ENCODE assay signal across 7 cellular contexts in the genomic region with DNA sequence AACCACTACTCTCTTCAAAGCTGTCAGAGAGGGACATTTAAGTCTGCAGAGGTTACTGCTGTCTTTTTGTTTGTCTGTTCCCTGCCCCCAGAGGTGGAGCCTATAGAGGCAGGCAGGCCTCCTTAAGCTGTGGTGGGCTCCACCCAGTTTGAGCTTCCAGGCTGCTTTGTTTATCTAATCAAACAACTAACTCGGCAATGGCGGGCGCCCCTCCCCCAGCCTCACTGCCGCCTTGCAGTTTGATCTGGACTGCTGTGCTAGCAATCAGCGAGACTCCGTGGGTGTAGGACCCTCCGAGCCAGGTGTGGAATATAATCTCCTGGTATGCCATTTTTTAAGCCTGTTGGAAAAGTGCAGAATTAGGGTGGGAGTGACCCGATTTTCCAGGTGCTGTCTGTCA.
DNase-seq lines count a peak whose midpoint lies in the region; ATAC-seq and TF ChIP-seq lines count a peak whose summit lies in the region.
"Not testable (repeated sequence)": the region's sequence is repeated elsewhere in the genome, so short reads cannot be mapped to it uniquely, and the experiment has no call there.

No MANE protein-coding gene starts in this region.

- H3K4ac ChIP-seq in neuronal stem cell (ENCODE audit: low read length): not testable (repeated sequence)

- not testable (repeated sequence) for BruUV-seq in Caco-2 (replicated peaks; lab: Mats Ljungman, UMichigan)

- H4K8ac ChIP-seq in neuronal stem cell (ENCODE audit: low read depth, low read length): not testable (repeated sequence)

- H2BK15ac ChIP-seq in neuronal stem cell (ENCODE audit: low read length): not testable (repeated sequence)

- not testable (repeated sequence) for ATAC-seq in left lobe of liver

- H3K23ac ChIP-seq in neuronal stem cell (ENCODE audit: low read depth, low read length, poor library complexity): not testable (repeated sequence)

- peak overlapping the region; percentile 40 for H2AFZ ChIP-seq in neuronal stem cell (ENCODE audit: low read length)

- H3K4me3 ChIP-seq in Caco-2 (ENCODE audit: low read depth, low read length): peak overlapping the region; percentile 48
- H3K4me3 ChIP-seq in HUES6 (ENCODE audit: low read depth, low read length): peak overlapping the region; percentile 49; the same call in 1 of the 2 replicates
- not testable (repeated sequence) for H3K4me3 ChIP-seq in neuronal stem cell (ENCODE audit: low read length in 2 of 2)

- not testable (repeated sequence) for H3K4me1 ChIP-seq in Caco-2; HUES6 (ENCODE audit: control insufficient read depth, insufficient read depth, low read length); neuronal stem cell (ENCODE audit: control insufficient read depth in 2 of 2, insufficient read depth in 1 of 2, low read depth in 1 of 2, low read length in 2 of 2)

- intact Hi-C loops in Caco-2 (cut with micrococcal nuclease; ENCODE audit: unreplicated experiment): not testable (repeated sequence)

- not testable (repeated sequence) for H3K9me3 ChIP-seq in Caco-2; HUES6 (ENCODE audit: control insufficient read depth, insufficient read depth, low read depth, low read length); neuronal stem cell (replicated peaks in 1 of 2; ENCODE audit: control insufficient read depth in 2 of 2, insufficient read depth in 1 of 2, low read depth in 1 of 2, low read length in 2 of 2)

- H3K18ac ChIP-seq in neuronal stem cell (ENCODE audit: low read length): not testable (repeated sequence)

- H3K27me3 Mint-ChIP-seq in Caco-2 (ENCODE audit: insufficient read depth, unreplicated experiment); chondrocyte (ENCODE audit: low read depth): not testable (repeated sequence)
- peaks cover 50% of the 10 kb centered on the region for H3K27me3 Mint-ChIP-seq in mesothelial cell of epicardium (ENCODE audit: low read depth)

- H3K27ac ChIP-seq in HUES6 (ENCODE audit: low read depth, low read length); neuronal stem cell (replicated peaks; ENCODE audit: low read length): not testable (repeated sequence)

- H3K27ac Mint-ChIP-seq in Caco-2 (ENCODE audit: unreplicated experiment): peak overlapping the region; percentile 20
- H3K27ac Mint-ChIP-seq in chondrocyte (ENCODE audit: unreplicated experiment); mesothelial cell of epicardium: not testable (repeated sequence)

- H2BK5ac ChIP-seq in neuronal stem cell (ENCODE audit: low read length): not testable (repeated sequence)

- not testable (repeated sequence) for H3K79me1 ChIP-seq in neuronal stem cell (ENCODE audit: low read depth, low read length)

- no CpG with 5 or more reads among the region's 8 CpGs for WGBS in neuronal stem cell (ENCODE audit: extremely low coverage in 2 of 2, insufficient read length in 2 of 2, insufficient replicate concordance in 1 of 2), 2 donors

- not testable (repeated sequence) for H2BK120ac ChIP-seq in neuronal stem cell (ENCODE audit: low read depth, low read length)

- H2BK12ac ChIP-seq in neuronal stem cell (ENCODE audit: low read length): not testable (repeated sequence)

- CTCF ChIA-PET in Caco-2 (lab: Charles Lee): interaction anchor here (1.4 kb wide), 1 partner anchor 117 kb away, joined by 3 read pairs; no protein-coding TSS in a partner anchor

- not testable (repeated sequence) for H3K27me3 ChIP-seq in Caco-2 (replicated peaks; ENCODE audit: control insufficient read depth, insufficient read depth, low read length); HUES6 (ENCODE audit: control insufficient read depth, insufficient read depth, low read length); neuronal stem cell (ENCODE audit: control insufficient read depth in 3 of 3, insufficient read depth in 3 of 3, low read depth in 1 of 3, low read length in 3 of 3)

- H3K4me3 Mint-ChIP-seq in Caco-2 (ENCODE audit: unreplicated experiment): peak overlapping the region; percentile 75
- H3K4me3 Mint-ChIP-seq in chondrocyte (ENCODE audit: unreplicated experiment): not testable (repeated sequence)
- peak overlapping the region; percentile 62 for H3K4me3 Mint-ChIP-seq in mesothelial cell of epicardium

- H3K4me1 Mint-ChIP-seq in Caco-2 (ENCODE audit: low read depth, unreplicated experiment); mesothelial cell of epicardium: not testable (repeated sequence)
- H3K4me1 Mint-ChIP-seq in chondrocyte (ENCODE audit: low read depth): peaks cover 24% of the 10 kb centered on the region

- TF ChIP-seq CTCF in Caco-2 (IDR thresholded peaks at IDR 0.05; ENCODE audit: insufficient read depth in 1 of 2, low read depth in 1 of 2, low read length in 1 of 2, severe bottlenecking in 1 of 2, unreplicated experiment in 1 of 2); chondrocyte (IDR thresholded peaks at IDR 0.05); mesothelial cell of epicardium (IDR thresholded peaks at IDR 0.05; ENCODE audit: unreplicated experiment): not testable (repeated sequence)

- H3K9me3 Mint-ChIP-seq in Caco-2 (ENCODE audit: unreplicated experiment) (peaks cover 17% of the 10 kb centered on the region), chondrocyte (ENCODE audit: low read depth) (peaks cover 15% of the 10 kb centered on the region)
- H3K9me3 Mint-ChIP-seq in mesothelial cell of epicardium: not testable (repeated sequence)

- H2AK5ac ChIP-seq in neuronal stem cell (ENCODE audit: low read depth, low read length): not testable (repeated sequence)

- not testable (repeated sequence) for H3K9ac ChIP-seq in HUES6 (ENCODE audit: low read length); neuronal stem cell (ENCODE audit: low read depth, low read length, poor library complexity)

- not testable (repeated sequence) for H3K36me3 Mint-ChIP-seq in Caco-2 (ENCODE audit: insufficient read depth, unreplicated experiment); chondrocyte (ENCODE audit: low read depth); mesothelial cell of epicardium

- not testable (repeated sequence) for H3K36me3 ChIP-seq in Caco-2 (ENCODE audit: control insufficient read depth, insufficient read depth, low read length); HUES6 (ENCODE audit: control insufficient read depth, insufficient read depth, low read length); neuronal stem cell (replicated peaks in 1 of 2; ENCODE audit: control insufficient read depth in 2 of 2, insufficient read depth in 2 of 2, low read length in 2 of 2)

- peak; percentile 68 to 70 for DNase-seq in Caco-2
- DNase-seq in NCI-H748 (lab: John Stamatoyannopoulos, UW; ENCODE audit: unreplicated experiment): peak; percentile 41
- DNase-seq in chondrocyte (ENCODE audit: low spot score): peak; percentile 38
- DNase-seq in left lobe of liver (ENCODE audit: low spot score): peak; percentile 18
- DNase-seq in mesothelial cell of epicardium (ENCODE audit: low spot score in 2 of 2, unreplicated experiment in 2 of 2); neuronal stem cell (ENCODE audit: low spot score): not testable (repeated sequence)

- POLR2A ChIA-PET in Caco-2 (lab: Charles Lee): not testable (repeated sequence)

- H3K14ac ChIP-seq in neuronal stem cell (ENCODE audit: low read length): not testable (repeated sequence)

- not testable (repeated sequence) for H3K4me2 ChIP-seq in neuronal stem cell (ENCODE audit: insufficient read depth, low read length, poor library complexity, severe bottlenecking)

- not testable (repeated sequence) for H4K91ac ChIP-seq in neuronal stem cell (ENCODE audit: low read depth, low read length, poor library complexity)
